ENCODE assay signal across 7 cellular contexts in the genomic region with DNA sequence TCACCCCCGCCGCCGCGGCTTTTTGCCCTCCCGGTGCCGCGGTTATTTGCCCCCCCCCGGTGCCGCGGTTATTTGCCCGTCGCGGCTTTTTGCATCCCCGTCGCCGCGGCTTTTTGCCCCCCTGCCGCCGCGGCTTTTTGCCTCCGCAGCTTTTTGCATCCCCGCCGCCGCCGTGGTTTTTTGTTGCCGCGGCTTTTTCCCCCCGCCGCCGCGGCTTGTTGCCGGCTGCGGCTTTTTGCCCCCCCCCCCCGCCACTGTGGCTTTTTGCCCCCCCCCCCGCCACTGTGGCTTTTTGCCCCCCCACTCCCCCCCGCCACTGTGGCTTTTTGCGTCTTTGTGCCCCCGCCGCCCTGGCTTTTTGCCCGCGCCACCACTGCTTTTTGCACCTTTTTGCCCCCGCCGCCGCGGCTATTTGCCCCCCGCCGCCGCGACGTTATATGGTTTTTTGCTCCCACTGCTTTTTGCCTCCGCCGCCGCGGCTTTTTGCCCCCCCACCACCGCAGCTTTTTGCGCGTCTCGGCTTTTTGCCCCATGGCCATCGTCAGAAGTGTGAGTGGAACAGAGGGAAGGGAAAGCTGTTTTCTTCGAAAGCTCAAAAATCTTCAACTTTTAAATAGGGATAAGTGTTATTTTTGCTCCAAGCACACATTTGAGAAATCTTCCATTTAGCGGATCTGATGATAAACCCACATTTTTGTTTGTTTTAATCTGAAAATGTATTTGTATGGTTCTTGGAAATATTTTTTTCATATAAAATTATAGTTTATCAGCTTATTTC.
DNase-seq lines count a peak whose midpoint lies in the region; ATAC-seq and TF ChIP-seq lines count a peak whose summit lies in the region.
"Not testable (repeated sequence)": the region's sequence is repeated elsewhere in the genome, so short reads cannot be mapped to it uniquely, and the experiment has no call there.

No MANE protein-coding gene starts in this region.

- H3K27ac Mint-ChIP-seq in dendritic cell treated with granulocyte-macrophage colony-stimulating factor and Interleukin-4, amounts not matched to agents 40 ng/mL and 50 ng/mL, for 4 days: not testable (repeated sequence)

- not testable (repeated sequence) for TF ChIP-seq CTCF in GM06990 (IDR thresholded peaks at IDR 0.05; ENCODE audit: insufficient read depth, low read length, poor library complexity, severe bottlenecking); heart right ventricle (IDR thresholded peaks at IDR 0.05)

- H3K4me1 ChIP-seq in heart right ventricle: peaks cover 4 to 18% (median 13%) of the 10 kb centered on the region in 9 donors
- H3K4me1 ChIP-seq in mesodermal cell (ENCODE audit: control insufficient read depth, insufficient read depth, low read length, poor library complexity, severe bottlenecking): not testable (repeated sequence)

- H3K9ac ChIP-seq in SK-N-MC (ENCODE audit: insufficient read length): not testable (repeated sequence)

- H3K27ac ChIP-seq in SK-N-MC; heart right ventricle; mesodermal cell (ENCODE audit: low read depth, low read length, severe bottlenecking): not testable (repeated sequence)

- H3K27me3 Mint-ChIP-seq in dendritic cell treated with granulocyte-macrophage colony-stimulating factor and Interleukin-4, amounts not matched to agents 40 ng/mL and 50 ng/mL, for 4 days: peaks cover 36% of the 10 kb centered on the region

- peaks cover 18% of the 10 kb centered on the region for H3K4me1 Mint-ChIP-seq in dendritic cell treated with granulocyte-macrophage colony-stimulating factor and Interleukin-4, amounts not matched to agents 40 ng/mL and 50 ng/mL, for 4 days (ENCODE audit: low read depth)

- DNase-seq in GM06990 (ENCODE audit: extremely low read depth, insufficient read length); SK-N-MC (ENCODE audit: low read depth, low spot score); skeletal muscle cell (ENCODE audit: low read depth): not testable (repeated sequence)
- peak; percentile 16 for DNase-seq in activated naive CD4-positive, alpha-beta T cell treated with Interleukin-2 at 50 U/mL for 16 hours
- peak in 1 of 2 donors; percentile 19 for DNase-seq in heart right ventricle

- not testable (repeated sequence) for H3K27me3 ChIP-seq in GM06990 (replicated peaks; ENCODE audit: control insufficient read depth, insufficient read depth, low read length)
- peaks cover 14 to 45% (median 39%) of the 10 kb centered on the region in 7 donors for H3K27me3 ChIP-seq in heart right ventricle

- not testable (repeated sequence) for H3K9me3 Mint-ChIP-seq in dendritic cell treated with granulocyte-macrophage colony-stimulating factor and Interleukin-4, amounts not matched to agents 40 ng/mL and 50 ng/mL, for 4 days

- not testable (repeated sequence) for H3K36me3 ChIP-seq in GM06990 (ENCODE audit: control insufficient read depth, insufficient read depth, low read length); SK-N-MC (ENCODE audit: insufficient read depth, low read length); heart right ventricle; mesodermal cell (ENCODE audit: control insufficient read depth, insufficient read depth, low read length)

- intact Hi-C loops in dendritic cell treated with granulocyte-macrophage colony-stimulating factor and Interleukin-4, amounts not matched to agents 40 ng/mL and 50 ng/mL, for 4 days (cut with micrococcal nuclease); heart right ventricle (cut with DNase I): not testable (repeated sequence)

- H3K9me3 ChIP-seq in SK-N-MC (ENCODE audit: low read depth, low read length); heart right ventricle; mesodermal cell (ENCODE audit: control insufficient read depth, low read length): not testable (repeated sequence)

- H3K36me3 Mint-ChIP-seq in dendritic cell treated with granulocyte-macrophage colony-stimulating factor and Interleukin-4, amounts not matched to agents 40 ng/mL and 50 ng/mL, for 4 days (ENCODE audit: low read depth): not testable (repeated sequence)

- WGBS in heart right ventricle, 2 donors: 3 to 6% methylated on average over 61 of the region's 61 CpGs
- 0 to 13% methylated on average over 10 to 23 of the region's 61 CpGs for WGBS in mesodermal cell (ENCODE audit: insufficient coverage in 2 of 2), 2 experiments

- peak overlapping the region; percentile 79 for H3K4me3 Mint-ChIP-seq in dendritic cell treated with granulocyte-macrophage colony-stimulating factor and Interleukin-4, amounts not matched to agents 40 ng/mL and 50 ng/mL, for 4 days

- H3K4me3 ChIP-seq in GM06990 (replicated peaks; ENCODE audit: low read depth, low read length) (peak overlapping the region; percentile 27), SK-N-MC (peak overlapping the region; percentile 66), heart right ventricle (peak overlapping the region in 9 of 10 donors; percentile 31 to 61 (median 53)), mesodermal cell (ENCODE audit: extremely low read depth, insufficient read depth, low read length, poor library complexity, severe bottlenecking) (peak overlapping the region; percentile 49), skeletal muscle cell (ENCODE audit: low read depth, low read length) (peak overlapping the region; percentile 54)

- ATAC-seq in heart right ventricle: not testable (repeated sequence)
